Comparison of ENCODE assay signal across 8 cellular contexts in the genomic region with DNA sequence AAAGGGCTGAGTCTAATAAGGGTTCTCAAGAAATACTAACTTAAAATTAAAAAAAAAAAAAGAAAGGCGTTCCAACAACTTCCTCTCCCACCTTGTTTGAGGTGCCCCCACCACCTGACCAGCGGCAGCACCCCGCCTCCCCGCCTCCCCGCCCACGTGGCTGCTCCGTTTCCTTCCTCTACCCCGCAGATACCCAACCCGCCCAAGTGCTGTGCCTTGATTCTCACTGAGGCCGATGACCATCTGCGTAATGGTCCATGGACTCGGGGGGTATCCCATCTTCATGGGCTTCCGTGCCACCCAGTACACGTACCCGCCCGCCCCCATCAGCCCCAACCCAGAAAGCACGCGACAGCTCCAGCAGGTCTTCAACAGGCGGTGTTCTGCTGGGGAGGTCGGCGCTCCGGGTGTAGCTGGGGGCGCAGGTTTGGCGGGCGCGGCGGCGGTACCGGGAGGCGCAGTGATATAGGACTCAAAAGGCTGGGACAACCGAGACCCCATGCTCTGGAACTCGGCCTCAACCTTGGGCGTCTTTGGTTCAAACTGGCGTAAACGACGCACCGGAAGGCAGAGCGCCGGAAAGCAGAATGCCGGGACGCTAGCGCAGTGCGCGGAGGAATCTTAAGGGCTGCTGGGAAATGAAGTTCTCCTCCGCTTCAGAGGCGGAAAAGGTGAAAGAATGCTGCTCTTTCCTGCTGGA. TPM values are rescaled to one million over a fixed set of nuclear protein-coding genes. Genes with fewer than 3 reads are reported as not detected.
DNase-seq lines count a peak whose midpoint lies in the region; ATAC-seq and TF ChIP-seq lines count a peak whose summit lies in the region.

A gene with protein sequence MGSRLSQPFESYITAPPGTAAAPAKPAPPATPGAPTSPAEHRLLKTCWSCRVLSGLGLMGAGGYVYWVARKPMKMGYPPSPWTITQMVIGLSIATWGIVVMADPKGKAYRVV (minus strand): TSS at position 545 of the 700 bp plus-strand sequence. CDS start 44 bp downstream, at position 501.

- intact Hi-C loops in activated T-helper 2 cell treated with anti-CD3 and anti-CD28 coated beads, Interferon-gamma antibody, Interleukin-2, Interleukin-4, amounts not matched to agents 10 μg/mL and 5 μg/mL and 100 μg/mL, durations not matched to agents 14 hours and 24 hours and 36 hours (cut with micrococcal nuclease): loop anchor here (1.0 to 5.0 kb wide), 4 partner anchors 43 to 629 kb away; no protein-coding TSS in a partner anchor

- peak within 1 kb of the TSS; percentile 89 for H3K27ac Mint-ChIP-seq in activated T-helper 2 cell treated with anti-CD3 and anti-CD28 coated beads, Interferon-gamma antibody, Interleukin-2, Interleukin-4, amounts not matched to agents 10 μg/mL and 5 μg/mL and 100 μg/mL, durations not matched to agents 14 hours and 24 hours and 36 hours
- H3K27ac Mint-ChIP-seq in nephron: peak within 1 kb of the TSS; percentile 85 to 94 (median 85)
- peak within 1 kb of the TSS; percentile 96 for H3K27ac Mint-ChIP-seq in stimulated activated naive CD8-positive, alpha-beta T cell treated with anti-CD3 and anti-CD28 coated beads, Interleukin-15, Interleukin-2, amounts not matched to agents 100 ng/mL and 50 ng/mL, for 24 hours

- H3K9me3 Mint-ChIP-seq in activated T-helper 2 cell treated with anti-CD3 and anti-CD28 coated beads, Interferon-gamma antibody, Interleukin-2, Interleukin-4, amounts not matched to agents 10 μg/mL and 5 μg/mL and 100 μg/mL, durations not matched to agents 14 hours and 24 hours and 36 hours: no peaks in the 10 kb centered on the region
- no peaks in the 10 kb centered on the region for H3K9me3 Mint-ChIP-seq in nephron
- H3K9me3 Mint-ChIP-seq in stimulated activated naive CD8-positive, alpha-beta T cell treated with anti-CD3 and anti-CD28 coated beads, Interleukin-15, Interleukin-2, amounts not matched to agents 100 ng/mL and 50 ng/mL, for 24 hours: no peaks in the 10 kb centered on the region

- TF ChIP-seq CTCF in fibroblast of the aortic adventitia (IDR thresholded peaks at IDR 0.05; ENCODE audit: insufficient read depth, low read length): no peak
- no peak for TF ChIP-seq CTCF in nephron (IDR thresholded peaks at IDR 0.05; ENCODE audit: unreplicated experiment in 3 of 3)

- H3K27me3 Mint-ChIP-seq in activated T-helper 2 cell treated with anti-CD3 and anti-CD28 coated beads, Interferon-gamma antibody, Interleukin-2, Interleukin-4, amounts not matched to agents 10 μg/mL and 5 μg/mL and 100 μg/mL, durations not matched to agents 14 hours and 24 hours and 36 hours (ENCODE audit: low read depth): no peaks in the 10 kb centered on the region
- no peaks in the 10 kb centered on the region for H3K27me3 Mint-ChIP-seq in nephron (ENCODE audit: low read depth)
- H3K27me3 Mint-ChIP-seq in stimulated activated naive CD8-positive, alpha-beta T cell treated with anti-CD3 and anti-CD28 coated beads, Interleukin-15, Interleukin-2, amounts not matched to agents 100 ng/mL and 50 ng/mL, for 24 hours: no peaks in the 10 kb centered on the region

- peaks cover 37% of the 10 kb centered on the region for H3K36me3 Mint-ChIP-seq in activated T-helper 2 cell treated with anti-CD3 and anti-CD28 coated beads, Interferon-gamma antibody, Interleukin-2, Interleukin-4, amounts not matched to agents 10 μg/mL and 5 μg/mL and 100 μg/mL, durations not matched to agents 14 hours and 24 hours and 36 hours (ENCODE audit: low read depth)
- peaks cover 21% of the 10 kb centered on the region for H3K36me3 Mint-ChIP-seq in nephron (ENCODE audit: low read depth)
- peaks cover 34% of the 10 kb centered on the region for H3K36me3 Mint-ChIP-seq in stimulated activated naive CD8-positive, alpha-beta T cell treated with anti-CD3 and anti-CD28 coated beads, Interleukin-15, Interleukin-2, amounts not matched to agents 100 ng/mL and 50 ng/mL, for 24 hours (ENCODE audit: low read depth)

- H3K4me3 ChIP-seq in Jurkat, Clone E6-1 (ENCODE audit: low read length): peak within 1 kb of the TSS; percentile 76
- H3K4me3 ChIP-seq in fibroblast of the aortic adventitia (ENCODE audit: low read depth, low read length): peak within 1 kb of the TSS; percentile 82

- ATAC-seq in GM21576 (IDR thresholded peaks at IDR 0.05; ENCODE audit: unreplicated experiment): peak; percentile 92

- DNase-seq in DMS53 treated with DMSO at 0.1 percent for 48 hours (lab: John Stamatoyannopoulos, UW; ENCODE audit: unreplicated experiment): peak; percentile 78
- peak; percentile 89 for DNase-seq in Jurkat, Clone E6-1 (ENCODE audit: low read depth, low spot score)
- peak; percentile 85 for DNase-seq in RPMI8226
- peak; percentile 70 for DNase-seq in activated T-helper 2 cell treated with anti-CD3 and anti-CD28 coated beads, Interferon-gamma antibody, Interleukin-2, Interleukin-4, amounts not matched to agents 10 μg/mL and 5 μg/mL and 100 μg/mL, durations not matched to agents 14 hours and 24 hours and 36 hours (ENCODE audit: low spot score)
- peak; percentile 85 for DNase-seq in fibroblast of the aortic adventitia (ENCODE audit: low read depth)

- H3K4me3 Mint-ChIP-seq in activated T-helper 2 cell treated with anti-CD3 and anti-CD28 coated beads, Interferon-gamma antibody, Interleukin-2, Interleukin-4, amounts not matched to agents 10 μg/mL and 5 μg/mL and 100 μg/mL, durations not matched to agents 14 hours and 24 hours and 36 hours (ENCODE audit: low read depth): peak within 1 kb of the TSS; percentile 90
- H3K4me3 Mint-ChIP-seq in nephron: peak within 1 kb of the TSS; percentile 93 to 96 (median 94)
- peak within 1 kb of the TSS; percentile 95 for H3K4me3 Mint-ChIP-seq in stimulated activated naive CD8-positive, alpha-beta T cell treated with anti-CD3 and anti-CD28 coated beads, Interleukin-15, Interleukin-2, amounts not matched to agents 100 ng/mL and 50 ng/mL, for 24 hours

- H3K4me1 Mint-ChIP-seq in activated T-helper 2 cell treated with anti-CD3 and anti-CD28 coated beads, Interferon-gamma antibody, Interleukin-2, Interleukin-4, amounts not matched to agents 10 μg/mL and 5 μg/mL and 100 μg/mL, durations not matched to agents 14 hours and 24 hours and 36 hours (ENCODE audit: low read depth): peaks cover 23% of the 10 kb centered on the region
- peaks cover 15% of the 10 kb centered on the region for H3K4me1 Mint-ChIP-seq in nephron
- H3K4me1 Mint-ChIP-seq in stimulated activated naive CD8-positive, alpha-beta T cell treated with anti-CD3 and anti-CD28 coated beads, Interleukin-15, Interleukin-2, amounts not matched to agents 100 ng/mL and 50 ng/mL, for 24 hours (ENCODE audit: low read depth): peaks cover 35% of the 10 kb centered on the region

RNA-seq across cellular contexts. Expression of the gene that starts here (rescaled TPM):
- 187 TPM for polyA plus RNA-seq in Jurkat, Clone E6-1 (2012; ENCODE audit: insufficient read depth, insufficient read length)
- total RNA-seq in activated T-helper 2 cell treated with anti-CD3 and anti-CD28 coated beads, Interferon-gamma antibody, Interleukin-2, Interleukin-4, amounts not matched to agents 10 μg/mL and 5 μg/mL and 100 μg/mL, durations not matched to agents 14 hours and 24 hours and 36 hours: 50.5 and 51.0 TPM in 2 replicates
- total RNA-seq in fibroblast of the aortic adventitia (ENCODE audit: low replicate concordance): 10.1 and 10.6 TPM in 2 replicates

Comparison
In these comparisons a context has a peak if more than half of its experiments do, and no peak if none do; other contexts are left out.
1. Peak in every context shown above with its lines: DNase-seq, ATAC-seq and H3K4me3 ChIP-seq.